In the genomic region with DNA sequence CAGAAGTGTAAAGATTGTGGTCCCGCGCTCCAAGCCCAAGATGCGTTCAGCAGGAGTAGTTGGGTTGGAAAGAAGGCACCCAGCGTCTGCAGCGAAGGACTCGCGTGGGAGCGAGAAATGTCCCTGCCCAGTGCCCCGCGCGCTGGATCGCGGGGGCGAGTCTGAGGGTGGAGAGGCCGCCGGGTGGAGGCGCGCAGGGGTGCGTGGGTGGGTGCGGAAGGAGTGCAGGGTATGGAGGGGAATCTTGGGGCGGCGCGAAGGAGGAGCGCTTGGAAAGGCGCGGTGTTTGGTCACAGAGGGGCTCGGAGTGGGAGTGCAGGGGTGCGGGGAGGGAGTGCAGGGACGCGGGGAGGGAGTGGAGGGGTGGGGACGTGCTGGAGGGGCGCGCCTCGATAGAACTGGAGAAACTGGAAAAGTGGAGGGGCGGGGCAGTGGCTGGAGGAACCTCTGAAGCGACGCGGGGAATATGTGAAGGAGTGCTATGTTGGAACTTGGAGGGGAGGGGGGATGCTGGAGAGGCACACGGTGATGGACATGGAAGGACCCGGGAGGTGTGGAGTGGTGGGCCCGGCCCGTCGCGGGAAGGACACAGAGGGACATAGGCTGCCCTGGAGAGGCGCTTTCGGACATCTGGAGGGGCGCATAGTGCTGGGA, we compare ENCODE assay signal across 9 cellular contexts. TPM values are rescaled to one million over a fixed set of nuclear protein-coding genes. Genes with fewer than 3 reads are reported as not detected.
DNase-seq lines count a peak whose midpoint lies in the region; ATAC-seq and TF ChIP-seq lines count a peak whose summit lies in the region.
"Had no signal": no experiment of that assay in that cellular context is flagged by ENCODE, and none has a peak within 500 bp of the region (broad histone marks: within the 10 kb centered on the region; RNA-seq: fewer than 3 reads in every experiment).

No MANE protein-coding gene starts in this region.

- DNase-seq in DMS114 treated with DMSO at 0.1 percent for 48 hours (lab: John Stamatoyannopoulos, UW; ENCODE audit: unreplicated experiment) (peak; percentile 1), SJCRH30 (peak; percentile 23 to 39), heart left ventricle (no peak), psoas muscle (no peak), DMS79 treated with DMSO at 0.1 percent for 48 hours (lab: John Stamatoyannopoulos, UW) (no peak), NCI-H187 treated with DMSO at 0.1 percent for 48 hours (lab: John Stamatoyannopoulos, UW) (no peak)
- DNase-seq: NK-92 treated with Interleukin-12 subunit alpha and Interleukin-12 subunit beta, amount 100 ng/mL, for 24 hours had no signal

- TF ChIP-seq POLR2A in heart left ventricle (IDR thresholded peaks at IDR 0.05) = no peak

- H3K9me3 ChIP-seq in SJCRH30 (replicated peaks) (no peaks in the 10 kb centered on the region), heart left ventricle (no peaks in the 10 kb centered on the region), psoas muscle (no peaks in the 10 kb centered on the region)

- no peaks in the 10 kb centered on the region for H3K4me1 ChIP-seq in SJCRH30
- H3K4me1 ChIP-seq in heart left ventricle = peaks cover 0 to 13% (median 0%) of the 10 kb centered on the region in 12 donors
- peaks cover 5% of the 10 kb centered on the region for H3K4me1 ChIP-seq in psoas muscle

- H3K27me3 ChIP-seq in SJCRH30 = peaks cover 8% of the 10 kb centered on the region; the same call in 1 of the 2 replicates
- peaks cover 0 to 22% (median 0%) of the 10 kb centered on the region in 9 donors for H3K27me3 ChIP-seq in heart left ventricle
- H3K27me3 ChIP-seq in psoas muscle (ENCODE audit: insufficient read depth in 3 of 3, low read length in 2 of 3) = no peaks in the 10 kb centered on the region

- H3K4me3 ChIP-seq in SJCRH30 = peak overlapping the region; percentile 57
- H3K4me3 ChIP-seq in heart left ventricle = peak overlapping the region in 11 of 12 donors; percentile 25 to 59 (median 49)
- H3K4me3 ChIP-seq in psoas muscle = peak overlapping the region; percentile 68

- ATAC-seq in heart left ventricle (peak in 3 of 4 donors; percentile 28 to 50 (median 35)), psoas muscle (peak; percentile 33 to 56 (median 48)), GM21390 (IDR thresholded peaks at IDR 0.05; ENCODE audit: unreplicated experiment) (no peak), HG03354 (IDR thresholded peaks at IDR 0.05; ENCODE audit: poor library complexity, severe bottlenecking, unreplicated experiment) (no peak)

- H3K36me3 ChIP-seq in SJCRH30 = no peaks in the 10 kb centered on the region
- H3K36me3 ChIP-seq in heart left ventricle = no peaks in the 10 kb centered on the region
- H3K36me3 ChIP-seq in psoas muscle (ENCODE audit: insufficient read depth in 1 of 2, low read depth in 1 of 2) = no peaks in the 10 kb centered on the region

- 1 to 2% (median 1%) methylated on average over 43 to 47 of the region's 47 CpGs for WGBS in heart left ventricle, 4 donors
- WGBS in psoas muscle, 3 donors = 1 to 2% (median 1%) methylated on average over 46 to 47 of the region's 47 CpGs

- H3K27ac ChIP-seq in SJCRH30 = no peak overlapping the region
- H3K27ac ChIP-seq in heart left ventricle = no peak overlapping the region
- no peak overlapping the region for H3K27ac ChIP-seq in psoas muscle

- intact Hi-C loops in heart left ventricle (cut with DNase I) (loop anchor here in 1 of 10 donors (10.0 kb wide), 1 partner anchor 355 kb away; no protein-coding TSS in a partner anchor), psoas muscle (cut with DNase I) (no loop called here)

- TF ChIP-seq CTCF in heart left ventricle (IDR thresholded peaks at IDR 0.05) (peak in 3 of 12 donors; percentile 3 to 7 (median 4)), psoas muscle (IDR thresholded peaks at IDR 0.05) (no peak)

RNA-seq across cellular contexts. Expression of a gene that starts 21.1 kb away (rescaled TPM):
- total RNA-seq in SJCRH30 (2014; rRNA removed; shearing (Covaris generic)) = 0.14 and 0.18 TPM in 2 replicates
- total RNA-seq in heart left ventricle = 100 to 1,000 TPM in 7 of 9 donors, 10 to 100 TPM in 2; 61.4 to 181 (median 131) TPM
- polyA plus RNA-seq in heart left ventricle = 10 to 100 TPM; 27.9 to 92.6 TPM
- total RNA-seq in psoas muscle = 10 to 100 TPM; 28.7 to 77.6 (median 45.0) TPM
- 10 to 100 TPM in 2 of 3 donors, 1 to 10 TPM in 1; 1.4 to 39.9 (median 19.4) TPM for polyA plus RNA-seq in psoas muscle

Comparison
In these comparisons a context has a peak if more than half of its experiments do, and no peak if none do; other contexts are left out.
1. DNase-seq: peak in DMS114 treated with DMSO at 0.1 percent for 48 hours (single experiment) and SJCRH30 (2 of 2); none in heart left ventricle (0 of 5), psoas muscle (0 of 2), DMS79 treated with DMSO at 0.1 percent for 48 hours (single experiment) and NCI-H187 treated with DMSO at 0.1 percent for 48 hours (single experiment).
2. ATAC-seq: peak in heart left ventricle (3 of 4) and psoas muscle (4 of 4); none in GM21390 (single experiment) and HG03354 (single experiment).
3. RNA of a gene that starts 21.1 kb away (total RNA-seq): 61.4 to 181 TPM in heart left ventricle and 28.7 to 77.6 TPM in psoas muscle; 0.14 to 0.18 TPM in SJCRH30; every median in the first group is over 10 times any median in the second.
4. Peak in every context shown above with its lines, with median percentiles within 50 percentile points of each other: H3K4me3 ChIP-seq.